In the genomic region with DNA sequence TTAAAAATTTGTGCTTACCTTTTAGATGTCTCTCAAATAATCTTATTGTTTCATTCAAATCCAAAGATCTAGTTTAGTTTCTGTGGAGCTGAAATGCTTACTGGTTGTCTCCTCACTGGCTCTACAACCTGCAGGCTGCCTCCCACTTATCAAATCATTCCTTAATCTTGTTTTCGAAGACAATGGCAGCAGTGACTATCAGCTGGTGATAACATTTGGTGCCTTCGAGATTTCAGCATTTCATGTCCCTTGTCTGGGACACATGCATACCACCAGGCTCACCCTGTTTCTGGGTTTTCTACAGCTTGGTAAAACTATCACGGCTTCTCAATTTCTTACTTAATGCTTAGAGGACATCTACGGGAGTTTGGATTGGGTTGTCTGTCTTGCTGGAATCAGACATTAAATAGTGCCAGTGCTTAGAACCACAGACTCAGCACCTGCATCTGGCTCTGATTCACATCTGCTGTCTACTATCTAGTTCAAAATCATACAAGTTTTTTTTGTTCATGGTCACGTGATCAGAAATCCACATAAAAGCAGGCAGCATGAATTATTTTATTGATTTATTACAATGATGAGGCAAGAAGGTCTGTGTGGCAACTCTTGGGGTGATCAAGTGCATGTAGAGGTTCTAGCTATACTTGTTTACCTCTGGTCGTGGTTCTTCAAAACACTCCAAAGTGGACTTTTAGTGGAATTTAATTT, we compare ENCODE assay signal across 19 cellular contexts.
"Had no signal": no experiment of that assay in that cellular context is flagged by ENCODE, and none has a peak within 500 bp of the region (broad histone marks: within the 10 kb centered on the region; RNA-seq: fewer than 3 reads in every experiment).

No MANE protein-coding gene starts in this region.

- H3K36me3 Mint-ChIP-seq: naive thymus-derived CD8-positive, alpha-beta T cell had no signal

- H3K27ac ChIP-seq: colonic mucosa, heart left ventricle, neutrophil, right atrium auricular region had no signal

- H3K9me3 ChIP-seq: colonic mucosa, heart left ventricle, mucosa of descending colon, neutrophil, right atrium auricular region had no signal

- H3K4me3 ChIP-seq: colonic mucosa, heart left ventricle, mucosa of descending colon, right atrium auricular region, smooth muscle cell had no signal

- H3K4me3 Mint-ChIP-seq: naive thymus-derived CD8-positive, alpha-beta T cell had no signal

- DNase-seq: colonic mucosa; dermis blood vessel endothelial cell; erythroblast; foreskin melanocyte; heart left ventricle; hippocampal formation; kidney glomerular epithelial cell; mammary epithelial cell; mucosa of descending colon; naive thymus-derived CD8-positive, alpha-beta T cell; stimulated activated CD4-positive, alpha-beta T cell treated with anti-CD3 and anti-CD28 coated beads, Interleukin-2, amount 100 ng/mL, for 48 hours; stimulated activated naive CD4-positive, alpha-beta T cell treated with Interleukin-2 at 50 U/mL for 16 hours; trophoblast cell had no signal

- H3K4me2 ChIP-seq: smooth muscle cell had no signal

- ATAC-seq: heart left ventricle; left lobe of liver; mucosa of descending colon; naive thymus-derived CD8-positive, alpha-beta T cell had no signal

- H3K27me3 ChIP-seq: colonic mucosa, neutrophil, right atrium auricular region had no signal

- H3K4me1 Mint-ChIP-seq: naive thymus-derived CD8-positive, alpha-beta T cell had no signal

- FAIRE-seq: endothelial cell of umbilical vein, islet of Langerhans had no signal

- H3K36me3 ChIP-seq: colonic mucosa, heart left ventricle, neutrophil, right atrium auricular region had no signal

- H3K4me1 ChIP-seq: colonic mucosa, heart left ventricle, right atrium auricular region had no signal

- H3K27ac Mint-ChIP-seq: naive thymus-derived CD8-positive, alpha-beta T cell had no signal
